11 cellular contexts compared by ENCODE assay signal in the genomic region with DNA sequence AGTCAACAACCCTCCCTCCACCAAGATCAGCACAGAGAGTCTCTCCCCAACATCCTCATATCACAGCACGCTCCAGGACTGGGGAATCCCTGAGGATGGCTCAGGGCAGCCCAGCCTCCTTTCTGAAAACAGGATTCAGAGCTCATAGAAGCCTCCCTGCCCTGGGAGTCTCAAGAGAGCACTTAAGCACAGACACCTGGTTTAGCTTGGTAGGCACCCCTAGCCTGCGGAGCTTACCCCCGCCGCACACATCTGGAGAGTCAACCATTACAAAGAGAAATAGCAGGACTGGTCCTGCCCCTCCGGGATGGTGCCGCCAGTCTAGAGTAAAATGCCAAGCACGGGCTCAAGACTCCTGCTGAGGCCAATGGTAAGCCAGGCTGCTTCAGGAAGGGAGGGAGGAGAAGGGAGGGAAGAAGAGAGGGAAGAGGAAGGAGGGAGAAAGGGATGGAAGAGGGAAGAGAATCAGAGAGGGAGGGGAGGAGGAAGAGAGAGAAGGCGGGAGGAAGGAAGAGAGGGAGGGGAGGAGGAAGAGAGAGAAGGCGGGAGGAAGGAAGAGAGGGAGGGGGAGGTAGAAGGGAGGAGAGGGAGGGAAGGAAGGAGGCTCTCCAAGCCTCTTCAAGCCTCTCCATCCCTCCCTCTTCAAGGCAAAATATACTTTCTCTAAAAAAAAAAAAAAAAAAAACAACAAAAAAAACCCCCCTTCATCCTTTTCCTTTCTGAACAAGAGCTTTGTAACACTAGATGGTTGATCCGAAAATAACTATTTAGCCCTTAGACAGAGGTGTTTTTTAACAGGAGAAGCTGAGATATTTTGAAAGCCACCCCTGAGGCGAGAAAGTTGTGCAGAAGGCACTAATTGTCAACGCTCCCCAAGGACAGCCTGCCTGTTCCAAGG.
DNase-seq lines count a peak whose midpoint lies in the region; ATAC-seq and TF ChIP-seq lines count a peak whose summit lies in the region.
"Had no signal": no experiment of that assay in that cellular context is flagged by ENCODE, and none has a peak within 500 bp of the region (broad histone marks: within the 10 kb centered on the region; RNA-seq: fewer than 3 reads in every experiment).

No MANE protein-coding gene starts in this region.

- TF ChIP-seq POLR2A in right lobe of liver (IDR thresholded peaks at IDR 0.05) = no peak
- TF ChIP-seq POLR2A in uterus (IDR thresholded peaks at IDR 0.05) = no peak

- H3K27me3 ChIP-seq in right lobe of liver = no peaks in the 10 kb centered on the region
- H3K27me3 ChIP-seq in uterus = no peaks in the 10 kb centered on the region
- no peaks in the 10 kb centered on the region for H3K27me3 ChIP-seq in WERI-Rb-1 (ENCODE audit: insufficient read depth, low read depth, severe bottlenecking)

- H3K36me3 Mint-ChIP-seq in activated T-cell treated with anti-CD3 and anti-CD28 coated beads, Interleukin-2, amount 50 U/mL, for 24 hours (ENCODE audit: low read depth) = no peaks in the 10 kb centered on the region
- no peaks in the 10 kb centered on the region for H3K36me3 Mint-ChIP-seq in activated T-cell treated with anti-CD3 and anti-CD28 coated beads, Interleukin-2, amount 50 U/mL, for 72 hours (ENCODE audit: insufficient read depth in 2 of 2)

- TF ChIP-seq CTCF in right lobe of liver (IDR thresholded peaks at IDR 0.05) = no peak
- no peak for TF ChIP-seq CTCF in uterus (IDR thresholded peaks at IDR 0.05)
- no peak for TF ChIP-seq CTCF in WERI-Rb-1 (IDR thresholded peaks at IDR 0.05; ENCODE audit: low read depth, low read length)

- no peaks in the 10 kb centered on the region for H3K36me3 ChIP-seq in right lobe of liver
- H3K36me3 ChIP-seq in uterus = no peaks in the 10 kb centered on the region
- no peaks in the 10 kb centered on the region for H3K36me3 ChIP-seq in WERI-Rb-1

- H3K4me3 ChIP-seq in right lobe of liver = peak overlapping the region in 2 of 3 donors; percentile 23 to 32
- H3K4me3 ChIP-seq in uterus = no peak overlapping the region
- H3K4me3 ChIP-seq in WERI-Rb-1 (ENCODE audit: low read depth, low read length) = no peak overlapping the region

- no peak for ATAC-seq in activated T-cell treated with anti-CD3 and anti-CD28 coated beads, Interleukin-2, amount 50 U/mL, for 72 hours (replicated peaks in 1 of 2)
- no peak for ATAC-seq in right lobe of liver
- ATAC-seq: activated naive CD8-positive, alpha-beta T cell treated with anti-CD3 and anti-CD28 coated beads, Interleukin-2, amount 50 U/mL, for 24 hours had no signal

- H3K4me3 Mint-ChIP-seq in activated T-cell treated with anti-CD3 and anti-CD28 coated beads, Interleukin-2, amount 50 U/mL, for 24 hours = no peak overlapping the region
- H3K4me3 Mint-ChIP-seq in activated T-cell treated with anti-CD3 and anti-CD28 coated beads, Interleukin-2, amount 50 U/mL, for 72 hours = no peak overlapping the region
- H3K4me3 Mint-ChIP-seq: activated naive CD8-positive, alpha-beta T cell treated with anti-CD3 and anti-CD28 coated beads, Interleukin-2, amount 50 U/mL, for 24 hours; B cell had no signal

- no peaks in the 10 kb centered on the region for H3K9me3 Mint-ChIP-seq in activated T-cell treated with anti-CD3 and anti-CD28 coated beads, Interleukin-2, amount 50 U/mL, for 24 hours
- H3K9me3 Mint-ChIP-seq in activated T-cell treated with anti-CD3 and anti-CD28 coated beads, Interleukin-2, amount 50 U/mL, for 72 hours = no peaks in the 10 kb centered on the region
- H3K9me3 Mint-ChIP-seq: activated naive CD8-positive, alpha-beta T cell treated with anti-CD3 and anti-CD28 coated beads, Interleukin-2, amount 50 U/mL, for 24 hours had no signal

- H3K27me3 Mint-ChIP-seq in activated T-cell treated with anti-CD3 and anti-CD28 coated beads, Interleukin-2, amount 50 U/mL, for 24 hours = peaks cover 31% of the 10 kb centered on the region
- peaks cover 22% of the 10 kb centered on the region for H3K27me3 Mint-ChIP-seq in activated T-cell treated with anti-CD3 and anti-CD28 coated beads, Interleukin-2, amount 50 U/mL, for 72 hours (ENCODE audit: low read depth)

- H3K27ac Mint-ChIP-seq in activated T-cell treated with anti-CD3 and anti-CD28 coated beads, Interleukin-2, amount 50 U/mL, for 24 hours = no peak overlapping the region
- no peak overlapping the region for H3K27ac Mint-ChIP-seq in activated T-cell treated with anti-CD3 and anti-CD28 coated beads, Interleukin-2, amount 50 U/mL, for 72 hours
- H3K27ac Mint-ChIP-seq: activated naive CD8-positive, alpha-beta T cell treated with anti-CD3 and anti-CD28 coated beads, Interleukin-2, amount 50 U/mL, for 24 hours; B cell had no signal

- 67% methylated on average over 9 of the region's 12 CpGs for WGBS in right lobe of liver (ENCODE audit: insufficient coverage, low coverage, low lambda C conversion rate, missing lambda C conversion rate)

- peak; percentile 8 for DNase-seq in activated T-cell treated with anti-CD3 and anti-CD28 coated beads, Interleukin-2, amount 50 U/mL, for 24 hours
- no peak for DNase-seq in activated T-cell treated with anti-CD3 and anti-CD28 coated beads, Interleukin-2, amount 50 U/mL, for 72 hours
- DNase-seq in cerebellar cortex (ENCODE audit: low spot score) (peak; percentile 33), right lobe of liver (no peak), uterus (no peak), NCI-H1048 (lab: John Stamatoyannopoulos, UW) (no peak), occipital lobe (lab: John Stamatoyannopoulos, UW) (no peak), WERI-Rb-1 (no peak)
- DNase-seq: activated naive CD8-positive, alpha-beta T cell treated with anti-CD3 and anti-CD28 coated beads, Interleukin-2, amount 50 U/mL, for 24 hours; stimulated activated CD4-positive, alpha-beta T cell treated with anti-CD3 and anti-CD28 coated beads, Interleukin-15, amount 100 ng/mL, for 24 hours had no signal

- H3K4me1 ChIP-seq in right lobe of liver (peaks cover 0 to 18% (median 6%) of the 10 kb centered on the region in 4 donors), uterus (no peaks in the 10 kb centered on the region)

- intact Hi-C loops in right lobe of liver (cut with DNase I) = loop anchor here in 1 of 2 donors (10.0 kb wide), 1 partner anchor 49 kb away; no protein-coding TSS in a partner anchor
- intact Hi-C loops in uterus (cut with DNase I; ENCODE audit: low total_unique reads) = no loop called here

- H3K4me1 Mint-ChIP-seq in activated T-cell treated with anti-CD3 and anti-CD28 coated beads, Interleukin-2, amount 50 U/mL, for 24 hours (ENCODE audit: low read depth) = no peaks in the 10 kb centered on the region
- no peaks in the 10 kb centered on the region for H3K4me1 Mint-ChIP-seq in activated T-cell treated with anti-CD3 and anti-CD28 coated beads, Interleukin-2, amount 50 U/mL, for 72 hours (ENCODE audit: low read depth)
- H3K4me1 Mint-ChIP-seq: activated naive CD8-positive, alpha-beta T cell treated with anti-CD3 and anti-CD28 coated beads, Interleukin-2, amount 50 U/mL, for 24 hours had no signal

- H3K9me3 ChIP-seq in right lobe of liver (no peaks in the 10 kb centered on the region), uterus (no peaks in the 10 kb centered on the region), WERI-Rb-1 (ENCODE audit: severe bottlenecking) (peaks cover 2% of the 10 kb centered on the region)

- H3K27ac ChIP-seq in right lobe of liver (peak overlapping the region in 2 of 3 donors; percentile 43 to 56), uterus (peak overlapping the region; percentile 64 to 72), WERI-Rb-1 (no peak overlapping the region)

Comparison
In these comparisons a context has a peak if more than half of its experiments do, and no peak if none do; other contexts are left out.
1. DNase-seq: peak in activated T-cell treated with anti-CD3 and anti-CD28 coated beads, Interleukin-2, amount 50 U/mL, for 24 hours (single experiment) and cerebellar cortex (single experiment); none in activated T-cell treated with anti-CD3 and anti-CD28 coated beads, Interleukin-2, amount 50 U/mL, for 72 hours (0 of 2), right lobe of liver (0 of 3), uterus (0 of 2), NCI-H1048 (single experiment), occipital lobe (single experiment) and WERI-Rb-1 (single experiment).
2. H3K4me3 ChIP-seq: peak in right lobe of liver (2 of 3); none in uterus (0 of 2) and WERI-Rb-1 (single experiment).